ENCODE assay signal across 1 cellular context in genomic region chr2:60516826-60517225, GRCh38.
TF ChIP-seq lines count a peak whose summit lies in the region.

No MANE protein-coding gene starts in this region.

TF ChIP-seq in GM23338, 12 proteins besides CTCF, POLR2A, EP300 and RAD21 (continued from another document):
- TF ChIP-seq ZNF462 (CRISPR knock-in tag; IDR thresholded peaks at IDR 0.05) (no peak), ETS1 (IDR thresholded peaks at IDR 0.05) (no peak), CREB1 (CRISPR knock-in tag; IDR thresholded peaks at IDR 0.05; ENCODE audit: low read depth) (no peak), POLR2AphosphoS5 (IDR thresholded peaks at IDR 0.05; ENCODE audit: low read depth) (no peak), NANOG (IDR thresholded peaks at IDR 0.05; ENCODE audit: borderline replicate concordance) (no peak), STAT1 (IDR thresholded peaks at IDR 0.05; ENCODE audit: unreplicated experiment) (no peak), JUNB (IDR thresholded peaks at IDR 0.05; ENCODE audit: unreplicated experiment) (no peak), REST (IDR thresholded peaks at IDR 0.05; ENCODE audit: unreplicated experiment) (no peak), ZNF114 (CRISPR knock-in tag; IDR thresholded peaks at IDR 0.05) (no peak), EZH2 (IDR thresholded peaks at IDR 0.05; ENCODE audit: low read depth, unreplicated experiment) (no peak), EZH2phosphoT487 (IDR thresholded peaks at IDR 0.05; ENCODE audit: unreplicated experiment) (no peak)
